In genomic region chr5:42872865-42873264, GRCh38 we compare ENCODE assay signal across 22 cellular contexts.
A peak's percentile ranks its signal among the peaks of the same experiment; 100 is the strongest.
DNase-seq lines count a peak whose midpoint lies in the region; ATAC-seq, FAIRE-seq and TF ChIP-seq lines count a peak whose summit lies in the region.
"Had no signal": no experiment of that assay in that cellular context is flagged by ENCODE, and none has a peak within 500 bp of the region (broad histone marks: within the 10 kb centered on the region; RNA-seq: fewer than 3 reads in every experiment).

No MANE protein-coding gene starts in this region.

- H3K9ac ChIP-seq in HepG2 (ENCODE audit: insufficient read depth, low read depth, low read length) (peak overlapping the region; percentile 44; the same call in 1 of the 2 replicates), K562 (ENCODE audit: insufficient read depth in 1 of 2, low read depth in 2 of 2, low read length in 2 of 2) (no peak overlapping the region), parathyroid adenoma (no peak overlapping the region)
- H3K9ac ChIP-seq: BLaER1 treated with 17β-estradiol and CSF1 and Interleukin-3, amounts not matched to agents 10 nM and 100 nM had no signal

- in situ Hi-C loops in HepG2 (cut with HindIII; ENCODE audit: extremely low pct_ligation_motif_present, low pct_unique_long_range_greater_than_20kb) = no loop called here
- in situ Hi-C loops in K562 (cut with MboI) = loop anchor here (10.0 kb wide), 1 partner anchor 1008 kb away; no protein-coding TSS in a partner anchor

- peak overlapping the region; percentile 46 for H3K4me2 ChIP-seq in HepG2 (ENCODE audit: low read depth, low read length)
- H3K4me2 ChIP-seq in K562 (ENCODE audit: insufficient read depth, low read length) = peak overlapping the region; percentile 40
- H3K4me2 ChIP-seq in parathyroid adenoma (ENCODE audit: low read length) = no peak overlapping the region
- H3K4me2 ChIP-seq: BLaER1 treated with 17β-estradiol and CSF1 and Interleukin-3, amounts not matched to agents 10 nM and 100 nM; GM23338 had no signal

- POLR2A ChIA-PET in HepG2 (lab: Yijun Ruan, JAX) (interaction anchor here (1.4 to 13.5 kb wide), 4 partner anchors 16 to 62 kb away, joined by 5 to 263 read pairs (median 62); partner anchors contain the start of gene SELENOP), K562 (lab: Yijun Ruan, JAX) (interaction anchor here (0.8 to 2.1 kb wide), 2 partner anchors 9 to 50 kb away, joined by 3 to 7 read pairs; no protein-coding TSS in a partner anchor)

- H3K27me3 ChIP-seq in HepG2 (ENCODE audit: control insufficient read depth in 1 of 2, insufficient read depth in 2 of 2, low read length in 2 of 2) (no peaks in the 10 kb centered on the region), right lobe of liver (no peaks in the 10 kb centered on the region), K562 (ENCODE audit: control insufficient read depth in 2 of 2, insufficient read depth in 2 of 2, low read length in 2 of 2) (no peaks in the 10 kb centered on the region), parathyroid adenoma (ENCODE audit: control insufficient read depth, insufficient read depth, low read length) (no peaks in the 10 kb centered on the region)
- H3K27me3 ChIP-seq: BLaER1 treated with 17β-estradiol and CSF1 and Interleukin-3, amounts not matched to agents 10 nM and 100 nM had no signal

- H3K9me3 ChIP-seq in HepG2 (ENCODE audit: low read length) = no peaks in the 10 kb centered on the region
- no peaks in the 10 kb centered on the region for H3K9me3 ChIP-seq in right lobe of liver
- no peaks in the 10 kb centered on the region for H3K9me3 ChIP-seq in K562 (replicated peaks; ENCODE audit: control insufficient read depth, insufficient read depth, low read depth, low read length)
- H3K9me3 ChIP-seq in parathyroid adenoma (ENCODE audit: control insufficient read depth, low read length) = no peaks in the 10 kb centered on the region

- TF ChIP-seq RAD21 in HepG2 (CRISPR knock-in tag; IDR thresholded peaks at IDR 0.05) = no peak
- peak in 1 of 2 experiments; percentile 26; a peak in 2 of 4 replicates for TF ChIP-seq RAD21 in K562 (CRISPR knock-in tag; conservative IDR thresholded peaks at IDR 0.05 in 1 of 2, IDR thresholded peaks at IDR 0.05 in 1 of 2)

- H3K36me3 ChIP-seq in HepG2 (replicated peaks in 1 of 2; ENCODE audit: control insufficient read depth in 1 of 2, insufficient read depth in 2 of 2, low read length in 2 of 2) = no peaks in the 10 kb centered on the region
- no peaks in the 10 kb centered on the region for H3K36me3 ChIP-seq in right lobe of liver
- H3K36me3 ChIP-seq in K562 (ENCODE audit: control insufficient read depth, insufficient read depth, low read length) = no peaks in the 10 kb centered on the region
- no peaks in the 10 kb centered on the region for H3K36me3 ChIP-seq in parathyroid adenoma (ENCODE audit: control insufficient read depth, insufficient read depth, low read length)
- H3K36me3 ChIP-seq: BLaER1 treated with 17β-estradiol and CSF1 and Interleukin-3, amounts not matched to agents 10 nM and 100 nM had no signal

- ATAC-seq in HepG2 = no peak
- no peak for ATAC-seq in right lobe of liver
- ATAC-seq in K562 = peak; percentile 91
- ATAC-seq: GM23338 had no signal

- H3K4me3 ChIP-seq in HepG2 (replicated peaks in 1 of 3; ENCODE audit: insufficient read depth in 1 of 3, low read depth in 2 of 3, low read length in 3 of 3) = no peak overlapping the region
- no peak overlapping the region for H3K4me3 ChIP-seq in right lobe of liver
- H3K4me3 ChIP-seq in K562 = no peak overlapping the region
- H3K4me3 ChIP-seq in parathyroid adenoma (ENCODE audit: low read depth, low read length) = no peak overlapping the region
- H3K4me3 ChIP-seq: BLaER1 treated with 17β-estradiol and CSF1 and Interleukin-3, amounts not matched to agents 10 nM and 100 nM; GM23338 had no signal

- no peaks in the 10 kb centered on the region for H4K20me1 ChIP-seq in HepG2 (ENCODE audit: insufficient read depth, low read length)
- no peaks in the 10 kb centered on the region for H4K20me1 ChIP-seq in K562 (replicated peaks; ENCODE audit: control insufficient read depth, insufficient read depth, low read length)
- H4K20me1 ChIP-seq: BLaER1 treated with 17β-estradiol and CSF1 and Interleukin-3, amounts not matched to agents 10 nM and 100 nM had no signal

- no peaks in the 10 kb centered on the region for H3K9me1 ChIP-seq in K562 (ENCODE audit: control insufficient read depth, insufficient read depth, low read length)

- BruUV-seq in HepG2 (replicated peaks; lab: Mats Ljungman, UMichigan) (no TSS peak), K562 (replicated peaks; lab: Mats Ljungman, UMichigan) (no TSS peak)

- TF ChIP-seq EP300 in HepG2 (IDR thresholded peaks at IDR 0.05; ENCODE audit: low read depth in 2 of 2, low read length in 2 of 2) (no peak), HepG2 (CRISPR knock-in tag; IDR thresholded peaks at IDR 0.05; ENCODE audit: borderline replicate concordance) (no peak), K562 (IDR thresholded peaks at IDR 0.05; ENCODE audit: low read length) (peak; percentile 93)

- peaks cover 73% of the 10 kb centered on the region for H3K79me2 ChIP-seq in HepG2 (ENCODE audit: insufficient read depth, low read length)
- H3K79me2 ChIP-seq in K562 (ENCODE audit: control insufficient read depth, insufficient read depth, low read length) = no peaks in the 10 kb centered on the region
- H3K79me2 ChIP-seq in parathyroid adenoma = no peaks in the 10 kb centered on the region

- CTCF ChIA-PET in HepG2 (lab: Yijun Ruan, JAX; ENCODE audit: low intra/inter-chr PET ratio, low total read pairs) = no interaction called here
- CTCF ChIA-PET in K562 (lab: Yijun Ruan, JAX; ENCODE audit: low intra/inter-chr PET ratio) = no interaction called here

- peaks cover 85% of the 10 kb centered on the region for H3K4me1 ChIP-seq in HepG2 (ENCODE audit: insufficient read depth, low read length)
- H3K4me1 ChIP-seq in right lobe of liver = peaks cover 0 to 42% (median 17%) of the 10 kb centered on the region in 4 donors
- H3K4me1 ChIP-seq in K562 (replicated peaks in 1 of 2; ENCODE audit: control insufficient read depth in 2 of 2, insufficient read depth in 2 of 2, low read length in 2 of 2) = peaks cover 17 to 42% of the 10 kb centered on the region in 2 experiments; a peak in 4 of 5 replicates
- peaks cover 5% of the 10 kb centered on the region for H3K4me1 ChIP-seq in parathyroid adenoma

- no peak for TF ChIP-seq POLR2A in HepG2 (IDR thresholded peaks at IDR 0.05; ENCODE audit: insufficient read depth in 1 of 2, low read depth in 2 of 2, low read length in 2 of 2)
- TF ChIP-seq POLR2A in right lobe of liver (IDR thresholded peaks at IDR 0.05) = no peak
- TF ChIP-seq POLR2A in K562 (conservative IDR thresholded peaks at IDR 0.05) = no peak

- FAIRE-seq in HepG2 (lab: Jason Lieb, UNC) = no peak
- FAIRE-seq in K562 (lab: Jason Lieb, UNC) = peak; percentile 78
- FAIRE-seq: D721Med, G401.6, GM12892 had no signal

- intact Hi-C loops in HepG2 (cut with micrococcal nuclease; ENCODE audit: unreplicated experiment) = no loop called here
- intact Hi-C loops in right lobe of liver (cut with DNase I) = no loop called here
- intact Hi-C loops in K562 (cut with micrococcal nuclease) = no loop called here

- 78% methylated on average over 3 of the region's 3 CpGs for WGBS in HepG2 (ENCODE audit: low lambda C conversion rate)
- WGBS in right lobe of liver (ENCODE audit: insufficient coverage, low coverage, low lambda C conversion rate, missing lambda C conversion rate) = 53% methylated on average over 3 of the region's 3 CpGs
- WGBS in K562 (ENCODE audit: insufficient coverage, low coverage, missing lambda C conversion rate) = 0% methylated on average over 3 of the region's 3 CpGs

- H2AFZ ChIP-seq in HepG2 (ENCODE audit: low read length) = peak overlapping the region; percentile 75
- no peak overlapping the region for H2AFZ ChIP-seq in K562 (ENCODE audit: low read depth, low read length)
- H2AFZ ChIP-seq in parathyroid adenoma = peak overlapping the region; percentile 8
- H2AFZ ChIP-seq: GM23338 had no signal

- H3K27ac ChIP-seq in HepG2 (ENCODE audit: extremely low read length, insufficient read depth, low read length) (peak overlapping the region; percentile 99), right lobe of liver (no peak overlapping the region), K562 (ENCODE audit: extremely low read depth, low read depth, low read length) (no peak overlapping the region), parathyroid adenoma (no peak overlapping the region)
- H3K27ac ChIP-seq: BLaER1 treated with 17β-estradiol and CSF1 and Interleukin-3, amounts not matched to agents 10 nM and 100 nM; HL-60 had no signal

- TF ChIP-seq CTCF in HepG2 (CRISPR knock-in tag; IDR thresholded peaks at IDR 0.05) = no peak
- TF ChIP-seq CTCF in right lobe of liver (IDR thresholded peaks at IDR 0.05) = no peak
- TF ChIP-seq CTCF in K562 (IDR thresholded peaks at IDR 0.05 in 2 of 3, conservative IDR thresholded peaks at IDR 0.05 in 1 of 3; ENCODE audit: insufficient read depth in 2 of 3, low read depth in 1 of 3, low read length in 3 of 3) = no peak
- TF ChIP-seq CTCF in parathyroid adenoma (IDR thresholded peaks at IDR 0.05) = no peak

- DNase-seq in HepG2 (ENCODE audit: low spot score) (no peak), right lobe of liver (no peak), K562 (ENCODE audit: extremely low read depth in 1 of 4, low spot score in 3 of 4) (peak; percentile 52 to 90 (median 75)), UCSD-AML1 (lab: John Stamatoyannopoulos, UW; ENCODE audit: unreplicated experiment) (no peak), cerebellar nuclear complex (lab: John Stamatoyannopoulos, UW) (no peak)
- no peak for DNase-seq in stimulated activated CD4-positive, alpha-beta T cell treated with anti-CD3 and anti-CD28 coated beads, Interleukin-2, amount 100 ng/mL, for 24 hours
- DNase-seq: 8988T; AML-193; CD4-positive, CD25-positive, alpha-beta regulatory T cell; DMS153; DMS79 treated with DMSO at 0.1 percent for 48 hours; EL; H9; HFFc6; IMR-90 had no signal

TF ChIP-seq in HepG2, 621 proteins besides CTCF, POLR2A, EP300 and RAD21 (continues in another document):
- TF ChIP-seq RXRB (CRISPR knock-in tag; IDR thresholded peaks at IDR 0.05; ENCODE audit: borderline replicate concordance) = no peak
- TF ChIP-seq BRD4 (CRISPR knock-in tag; IDR thresholded peaks at IDR 0.05) = peak; percentile 28; the same call in 1 of the 2 replicates

TF ChIP-seq in K562, 482 proteins besides CTCF, POLR2A, EP300 and RAD21 (continues in another document):
- TF ChIP-seq U2AF1 (optimal IDR thresholded peaks at IDR 0.05; ENCODE audit: low read depth, low read length) (no peak), SMARCA5 (IDR thresholded peaks at IDR 0.05) (no peak)

Comparison
In these comparisons a context has a peak if more than half of its experiments do, and no peak if none do; other contexts are left out.
1. DNase-seq: peak in K562 (4 of 4); none in HepG2 (single experiment), right lobe of liver (0 of 3), UCSD-AML1 (single experiment), stimulated activated CD4-positive, alpha-beta T cell treated with anti-CD3 and anti-CD28 coated beads, Interleukin-2, amount 100 ng/mL, for 24 hours (0 of 2) and cerebellar nuclear complex (0 of 2).
2. Of the 241 proteins assayed by ChIP-seq in both HepG2 and K562: peak only in HepG2: BRD4 and ZFX; only in K562: ARNT, ATF7, BHLHE40, CC2D1A, CREB3, DPF2 and 32 more; in both: none; in neither: 186; mixed calls (peak in some experiments, not most) for 15.